In the genomic region with DNA sequence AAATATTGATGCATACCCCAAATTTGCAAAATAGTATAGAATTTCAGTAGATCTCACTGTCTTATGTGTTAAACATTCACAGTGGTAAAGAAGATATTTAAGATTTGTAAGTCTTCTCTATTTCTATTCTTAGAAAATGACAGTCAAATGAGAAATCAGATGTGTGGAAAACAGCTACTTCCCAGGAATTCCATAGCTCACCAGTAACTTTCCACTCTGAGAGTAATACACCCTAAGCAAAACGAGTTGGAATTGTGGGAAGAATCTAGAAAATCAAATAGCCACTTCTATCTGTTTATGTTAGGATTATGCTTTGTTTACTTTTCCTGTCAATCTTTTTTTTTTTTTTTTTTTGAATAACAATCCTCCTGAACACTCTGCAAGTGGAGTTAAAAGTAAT, we compare ENCODE assay signal across 16 cellular contexts.
DNase-seq lines count a peak whose midpoint lies in the region; ATAC-seq and TF ChIP-seq lines count a peak whose summit lies in the region.
"Had no signal": no experiment of that assay in that cellular context is flagged by ENCODE, and none has a peak within 500 bp of the region (broad histone marks: within the 10 kb centered on the region; RNA-seq: fewer than 3 reads in every experiment).

No MANE protein-coding gene starts in this region.

- TF ChIP-seq CTCF in fibroblast of villous mesenchyme (IDR thresholded peaks at IDR 0.05; ENCODE audit: insufficient read depth, low read depth, low read length): no peak

- no peaks in the 10 kb centered on the region for H3K36me3 Mint-ChIP-seq in activated CD4-positive, alpha-beta memory T cell treated with anti-CD3 and anti-CD28 coated beads, Interleukin-2, amount 10 ng/mL, durations not matched to agents 7 days and 5 days (ENCODE audit: low read depth)

- no peak overlapping the region for H3K4me3 Mint-ChIP-seq in activated CD4-positive, alpha-beta memory T cell treated with anti-CD3 and anti-CD28 coated beads, Interleukin-2, amount 10 ng/mL, durations not matched to agents 7 days and 5 days
- H3K4me3 Mint-ChIP-seq: CD4-positive, alpha-beta T cell; H9 had no signal

- no peak overlapping the region for H3K4me3 ChIP-seq in fibroblast of villous mesenchyme (ENCODE audit: low read depth, low read length)
- H3K4me3 ChIP-seq: GM12878, K562 had no signal

- POLR2A ChIA-PET in HEK293T (lab: Yijun Ruan, JAX): no interaction called here
- POLR2A ChIA-PET in activated CD4-positive, alpha-beta memory T cell treated with anti-CD3 and anti-CD28 coated beads, Interleukin-2, amount 10 ng/mL, durations not matched to agents 7 days and 5 days (lab: Charles Lee): no interaction called here

- ATAC-seq in HG02938 (IDR thresholded peaks at IDR 0.05; ENCODE audit: unreplicated experiment) (no peak), SK-N-SH treated with all-trans-retinoic acid at 6 μM for 48 hours (no peak), HG03520 (IDR thresholded peaks at IDR 0.05; ENCODE audit: unreplicated experiment) (no peak)
- ATAC-seq: GM12878, K562 had no signal

- H3K27me3 Mint-ChIP-seq in activated CD4-positive, alpha-beta memory T cell treated with anti-CD3 and anti-CD28 coated beads, Interleukin-2, amount 10 ng/mL, durations not matched to agents 7 days and 5 days: peaks cover 14% of the 10 kb centered on the region
- H3K27me3 Mint-ChIP-seq: CD4-positive, alpha-beta T cell had no signal

- no peaks in the 10 kb centered on the region for H3K9me3 Mint-ChIP-seq in activated CD4-positive, alpha-beta memory T cell treated with anti-CD3 and anti-CD28 coated beads, Interleukin-2, amount 10 ng/mL, durations not matched to agents 7 days and 5 days
- H3K9me3 Mint-ChIP-seq: CD4-positive, alpha-beta T cell; H9 had no signal

- H3K4me1 Mint-ChIP-seq in activated CD4-positive, alpha-beta memory T cell treated with anti-CD3 and anti-CD28 coated beads, Interleukin-2, amount 10 ng/mL, durations not matched to agents 7 days and 5 days: peaks cover 12% of the 10 kb centered on the region

- no peak overlapping the region for H3K27ac Mint-ChIP-seq in activated CD4-positive, alpha-beta memory T cell treated with anti-CD3 and anti-CD28 coated beads, Interleukin-2, amount 10 ng/mL, durations not matched to agents 7 days and 5 days
- H3K27ac Mint-ChIP-seq: CD4-positive, alpha-beta T cell had no signal

- DNase-seq in HEK293T (ENCODE audit: extremely low spot score): no peak
- peak; percentile 4 for DNase-seq in amniotic epithelial cell (ENCODE audit: low read depth)
- DNase-seq in fibroblast of villous mesenchyme (ENCODE audit: low read depth): peak; percentile 72
- DNase-seq in activated CD4-positive, alpha-beta memory T cell treated with anti-CD3 and anti-CD28 coated beads, Interleukin-2, amount 10 ng/mL, durations not matched to agents 7 days and 5 days: no peak
- DNase-seq: ACHN; AML-193; Caco-2; CD4-positive, alpha-beta T cell; DMS79 treated with DMSO at 0.1 percent for 48 hours; EL; H9 had no signal

- CTCF ChIA-PET in HEK293T (lab: Yijun Ruan, JAX): no interaction called here
- CTCF ChIA-PET in activated CD4-positive, alpha-beta memory T cell treated with anti-CD3 and anti-CD28 coated beads, Interleukin-2, amount 10 ng/mL, durations not matched to agents 7 days and 5 days (lab: Charles Lee): interaction anchor here (0.5 to 0.7 kb wide), 2 partner anchors 32 to 450 kb away, joined by 4 to 5 read pairs; no protein-coding TSS in a partner anchor

TF ChIP-seq in HEK293T, 16 proteins besides CTCF, POLR2A, EP300 and RAD21:
- TF ChIP-seq ELF4 (IDR thresholded peaks at IDR 0.05) (no peak), ZNF384 (IDR thresholded peaks at IDR 0.05) (peak; percentile 52; the same call in 1 of the 2 replicates)

TF ChIP-seq in SK-N-SH treated with all-trans-retinoic acid at 6 μM for 48 hours, 23 proteins besides CTCF, POLR2A, EP300 and RAD21:
- TF ChIP-seq ZC3H10 (CRISPR knock-in tag; IDR thresholded peaks at IDR 0.05) (no peak), ARNTL (CRISPR knock-in tag; IDR thresholded peaks at IDR 0.05; ENCODE audit: borderline replicate concordance, low read depth) (no peak), PPARA (CRISPR knock-in tag; IDR thresholded peaks at IDR 0.05; ENCODE audit: borderline replicate concordance) (no peak), ISL1 (CRISPR knock-in tag; IDR thresholded peaks at IDR 0.05) (no peak), SNAI2 (CRISPR knock-in tag; IDR thresholded peaks at IDR 0.05) (no peak), BACH2 (CRISPR knock-in tag; IDR thresholded peaks at IDR 0.05; ENCODE audit: borderline replicate concordance) (no peak), GLIS3 (CRISPR knock-in tag; IDR thresholded peaks at IDR 0.05) (no peak), ZFP30 (CRISPR knock-in tag; IDR thresholded peaks at IDR 0.05) (no peak), CSDC2 (CRISPR knock-in tag; IDR thresholded peaks at IDR 0.05) (no peak), TCF4 (CRISPR knock-in tag; IDR thresholded peaks at IDR 0.05; ENCODE audit: borderline replicate concordance) (no peak)
- TF ChIP-seq, protein P1, sequence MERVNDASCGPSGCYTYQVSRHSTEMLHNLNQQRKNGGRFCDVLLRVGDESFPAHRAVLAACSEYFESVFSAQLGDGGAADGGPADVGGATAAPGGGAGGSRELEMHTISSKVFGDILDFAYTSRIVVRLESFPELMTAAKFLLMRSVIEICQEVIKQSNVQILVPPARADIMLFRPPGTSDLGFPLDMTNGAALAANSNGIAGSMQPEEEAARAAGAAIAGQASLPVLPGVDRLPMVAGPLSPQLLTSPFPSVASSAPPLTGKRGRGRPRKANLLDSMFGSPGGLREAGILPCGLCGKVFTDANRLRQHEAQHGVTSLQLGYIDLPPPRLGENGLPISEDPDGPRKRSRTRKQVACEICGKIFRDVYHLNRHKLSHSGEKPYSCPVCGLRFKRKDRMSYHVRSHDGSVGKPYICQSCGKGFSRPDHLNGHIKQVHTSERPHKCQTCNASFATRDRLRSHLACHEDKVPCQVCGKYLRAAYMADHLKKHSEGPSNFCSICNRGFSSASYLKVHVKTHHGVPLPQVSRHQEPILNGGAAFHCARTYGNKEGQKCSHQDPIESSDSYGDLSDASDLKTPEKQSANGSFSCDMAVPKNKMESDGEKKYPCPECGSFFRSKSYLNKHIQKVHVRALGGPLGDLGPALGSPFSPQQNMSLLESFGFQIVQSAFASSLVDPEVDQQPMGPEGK (CRISPR knock-in tag; IDR thresholded peaks at IDR 0.05; ENCODE audit: borderline replicate concordance): no peak
- TF ChIP-seq, protein P2, sequence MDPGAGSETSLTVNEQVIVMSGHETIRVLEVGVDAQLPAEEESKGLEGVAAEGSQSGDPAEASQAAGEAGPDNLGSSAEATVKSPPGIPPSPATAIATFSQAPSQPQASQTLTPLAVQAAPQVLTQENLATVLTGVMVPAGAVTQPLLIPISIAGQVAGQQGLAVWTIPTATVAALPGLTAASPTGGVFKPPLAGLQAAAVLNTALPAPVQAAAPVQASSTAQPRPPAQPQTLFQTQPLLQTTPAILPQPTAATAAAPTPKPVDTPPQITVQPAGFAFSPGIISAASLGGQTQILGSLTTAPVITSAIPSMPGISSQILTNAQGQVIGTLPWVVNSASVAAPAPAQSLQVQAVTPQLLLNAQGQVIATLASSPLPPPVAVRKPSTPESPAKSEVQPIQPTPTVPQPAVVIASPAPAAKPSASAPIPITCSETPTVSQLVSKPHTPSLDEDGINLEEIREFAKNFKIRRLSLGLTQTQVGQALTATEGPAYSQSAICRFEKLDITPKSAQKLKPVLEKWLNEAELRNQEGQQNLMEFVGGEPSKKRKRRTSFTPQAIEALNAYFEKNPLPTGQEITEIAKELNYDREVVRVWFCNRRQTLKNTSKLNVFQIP (CRISPR knock-in tag; IDR thresholded peaks at IDR 0.05; ENCODE audit: borderline replicate concordance, low read depth): no peak
TF ChIP-seq in SK-N-SH treated with all-trans-retinoic acid at 6 μM for 48 hours: peak in this region for 0.

Comparison
In these comparisons a context has a peak if more than half of its experiments do, and no peak if none do; other contexts are left out.
1. DNase-seq: peak in amniotic epithelial cell (single experiment) and fibroblast of villous mesenchyme (single experiment); none in HEK293T (single experiment) and activated CD4-positive, alpha-beta memory T cell treated with anti-CD3 and anti-CD28 coated beads, Interleukin-2, amount 10 ng/mL, durations not matched to agents 7 days and 5 days (single experiment).